ENCODE assay signal across 9 cellular contexts in genomic region chr16:24685539-24686432, GRCh38. TPM values are rescaled to one million over a fixed set of nuclear protein-coding genes. Genes with fewer than 3 reads are reported as not detected.
DNase-seq lines count a peak whose midpoint lies in the region; ATAC-seq and TF ChIP-seq lines count a peak whose summit lies in the region.
"Had no signal": no experiment of that assay in that cellular context is flagged by ENCODE, and none has a peak within 500 bp of the region (broad histone marks: within the 10 kb centered on the region; RNA-seq: fewer than 3 reads in every experiment).

No MANE protein-coding gene starts in this region.

- no peaks in the 10 kb centered on the region for H3K36me3 Mint-ChIP-seq in H9 (ENCODE audit: insufficient read depth in 1 of 3, low read depth in 3 of 3)

- H3K23me2 ChIP-seq in H9 (ENCODE audit: insufficient read length, low read depth, low read length, poor library complexity, severe bottlenecking), result no peaks in the 10 kb centered on the region

- no peak overlapping the region; the same call in 1 of the 2 replicates for H3K4ac ChIP-seq in H9 (ENCODE audit: low read depth, low read length)

- no peak overlapping the region for H3K23ac ChIP-seq in H9 (ENCODE audit: insufficient read length, low read depth, low read length)

- H3K56ac ChIP-seq in H9 (ENCODE audit: insufficient read length, low read depth, low read length), result no peak overlapping the region

- BruUV-seq in A673 (replicated peaks; lab: Mats Ljungman, UMichigan), result no TSS peak

- no peaks in the 10 kb centered on the region for H3K79me1 ChIP-seq in H9 (ENCODE audit: insufficient read depth, low read depth, low read length, poor library complexity, severe bottlenecking)

- no peak overlapping the region for H4K8ac ChIP-seq in H9 (replicated peaks; ENCODE audit: insufficient read length, low read depth, low read length)

- no peak for TF ChIP-seq CTCF in H9 (conservative IDR thresholded peaks at IDR 0.05)
- TF ChIP-seq CTCF in left ventricle myocardium inferior (IDR thresholded peaks at IDR 0.05; ENCODE audit: borderline replicate concordance), result no peak
- TF ChIP-seq CTCF in A673 (conservative IDR thresholded peaks at IDR 0.05; ENCODE audit: low read depth, low read length), result no peak

- H2BK120ac ChIP-seq in H9 (ENCODE audit: low read depth, low read length, poor library complexity, severe bottlenecking), result peak overlapping the region; percentile 83

- no peak overlapping the region for H2AK5ac ChIP-seq in H9 (ENCODE audit: insufficient read length, low read length)

- peak overlapping the region in 2 of 3 experiments; percentile 86 to 92; a peak in 4 of 7 replicates for H3K27ac Mint-ChIP-seq in H9

- H3K27ac ChIP-seq in H9 (ENCODE audit: insufficient read length, low read depth, low read length) (no peak overlapping the region), left ventricle myocardium inferior (replicated peaks) (peak overlapping the region; percentile 7), A673 (ENCODE audit: low read depth, low read length, poor library complexity, severe bottlenecking) (no peak overlapping the region)
- H3K27ac ChIP-seq: epithelial cell of prostate had no signal

- H3K14ac ChIP-seq in H9 (ENCODE audit: insufficient read depth, low read length), result no peak overlapping the region

- DNase-seq in H9 (peak; percentile 74), adipocyte (ENCODE audit: low read depth) (peak; percentile 73), left ventricle myocardium inferior (peak; percentile 53), putamen (ENCODE audit: low spot score) (peak; percentile 47), NCI-H2171 treated with DMSO at 0.1 percent for 48 hours (lab: John Stamatoyannopoulos, UW) (no peak), A673 (ENCODE audit: low spot score) (no peak), SKM-1 (lab: John Stamatoyannopoulos, UW; ENCODE audit: unreplicated experiment) (no peak)

- no peak overlapping the region for H2BK15ac ChIP-seq in H9 (ENCODE audit: low read depth, low read length)

- H3K79me2 ChIP-seq in H9 (ENCODE audit: insufficient read depth, low read length), result no peaks in the 10 kb centered on the region

- no peak overlapping the region for H2BK5ac ChIP-seq in H9 (ENCODE audit: insufficient read length, low read length)

- no peak overlapping the region for H3T11ph ChIP-seq in H9 (ENCODE audit: low read length)

- ATAC-seq in HG02938 (IDR thresholded peaks at IDR 0.05; ENCODE audit: unreplicated experiment), result no peak

- WGBS in H9 (ENCODE audit: extremely low coverage, insufficient read length, low lambda C conversion rate), result no CpG with 5 or more reads among the region's 15 CpGs

- H3K27me3 Mint-ChIP-seq in H9 (ENCODE audit: low read depth), result no peaks in the 10 kb centered on the region; the same call in 1 of the 2 replicates

- intact Hi-C loops in left ventricle myocardium inferior (cut with micrococcal nuclease) (no loop called here), A673 (cut with micrococcal nuclease; ENCODE audit: unreplicated experiment) (loop anchor here (5.0 kb wide), 1 partner anchor 103 kb away; no protein-coding TSS in a partner anchor)

- H4K91ac ChIP-seq in H9 (ENCODE audit: insufficient read length, low read depth, low read length), result no peak overlapping the region

- H4K20me1 ChIP-seq in H9 (ENCODE audit: control insufficient read depth, insufficient read depth, insufficient read length), result no peaks in the 10 kb centered on the region

- no peak overlapping the region for H3K4me2 ChIP-seq in H9 (ENCODE audit: insufficient read depth, insufficient read length, low read length)

- no peak overlapping the region for H2BK20ac ChIP-seq in H9 (ENCODE audit: low read depth, low read length, poor library complexity, severe bottlenecking)

- H3K4me1 ChIP-seq in H9 (ENCODE audit: insufficient read depth, low read length) (no peaks in the 10 kb centered on the region), adipocyte (ENCODE audit: control insufficient read depth, insufficient read depth, low read length) (peaks cover 18% of the 10 kb centered on the region), left ventricle myocardium inferior (peaks cover 10% of the 10 kb centered on the region), A673 (ENCODE audit: insufficient read depth, low read length, poor library complexity, severe bottlenecking) (no peaks in the 10 kb centered on the region)

- H3K9me3 Mint-ChIP-seq in H9, result no peaks in the 10 kb centered on the region

- no peaks in the 10 kb centered on the region for H3K36me3 ChIP-seq in adipocyte (ENCODE audit: control insufficient read depth, insufficient read depth, low read length, severe bottlenecking)
- no peaks in the 10 kb centered on the region for H3K36me3 ChIP-seq in left ventricle myocardium inferior
- no peaks in the 10 kb centered on the region for H3K36me3 ChIP-seq in A673 (ENCODE audit: insufficient read depth, low read length, poor library complexity, severe bottlenecking)

- POLR2A ChIA-PET in A673 (lab: Charles Lee; ENCODE audit: low non-redundant PET), result no interaction called here

- H3K9me3 ChIP-seq in H9 (ENCODE audit: control insufficient read depth, low read depth, low read length) (no peaks in the 10 kb centered on the region), adipocyte (ENCODE audit: control insufficient read depth, low read length) (no peaks in the 10 kb centered on the region), left ventricle myocardium inferior (replicated peaks) (no peaks in the 10 kb centered on the region), A673 (ENCODE audit: low read depth, low read length, poor library complexity, severe bottlenecking) (no peaks in the 10 kb centered on the region)

- H3K27me3 ChIP-seq in H9 (ENCODE audit: insufficient read depth, low read length), result no peaks in the 10 kb centered on the region
- no peaks in the 10 kb centered on the region for H3K27me3 ChIP-seq in adipocyte (replicated peaks; ENCODE audit: control insufficient read depth, insufficient read depth, low read length)
- H3K27me3 ChIP-seq in left ventricle myocardium inferior (ENCODE audit: low read depth), result no peaks in the 10 kb centered on the region
- H3K27me3 ChIP-seq in A673 (replicated peaks; ENCODE audit: insufficient read depth, low read depth, low read length, poor library complexity), result no peaks in the 10 kb centered on the region

- H3K4me3 Mint-ChIP-seq in H9, result no peak overlapping the region

- no peak overlapping the region for H4K5ac ChIP-seq in H9 (ENCODE audit: insufficient read length, low read depth, low read length)

- peak overlapping the region; percentile 55 for H3K18ac ChIP-seq in H9 (ENCODE audit: insufficient read length, low read depth, low read length)

- H2AFZ ChIP-seq in H9 (ENCODE audit: low read length), result no peak overlapping the region

- H3K9ac ChIP-seq in H9 (ENCODE audit: extremely low read depth, insufficient read length, low read length) (no peak overlapping the region), adipocyte (ENCODE audit: low read length) (peak overlapping the region; percentile 23)

- H3K4me1 Mint-ChIP-seq in H9, result peaks cover 27 to 42% of the 10 kb centered on the region in 2 experiments

- no peak overlapping the region for H2BK12ac ChIP-seq in H9 (ENCODE audit: insufficient read length, low read depth, low read length)

- H3K4me3 ChIP-seq in adipocyte (ENCODE audit: low read length) (peak overlapping the region; percentile 29), left ventricle myocardium inferior (no peak overlapping the region), A673 (ENCODE audit: low read depth, low read length, poor library complexity, severe bottlenecking) (no peak overlapping the region)

- CTCF ChIA-PET in A673 (lab: Charles Lee), result no interaction called here

RNA-seq across cellular contexts. Expression of gene TNRC6A, which starts 43.7 kb away (rescaled TPM):
- 106 and 114 TPM in 2 replicates for total RNA-seq in H9 (2021)
- 34.3 TPM for total RNA-seq in left ventricle myocardium inferior
- 88.5 and 90.8 TPM in 2 replicates for total RNA-seq in A673 (2021)

Comparison
In these comparisons a context has a peak if more than half of its experiments do, and no peak if none do; other contexts are left out.
1. DNase-seq: peak in H9 (single experiment), adipocyte (single experiment), left ventricle myocardium inferior (single experiment) and putamen (single experiment); none in NCI-H2171 treated with DMSO at 0.1 percent for 48 hours (single experiment), A673 (single experiment) and SKM-1 (single experiment).